ENCODE assay signal across 2 cellular contexts in the genomic region with DNA sequence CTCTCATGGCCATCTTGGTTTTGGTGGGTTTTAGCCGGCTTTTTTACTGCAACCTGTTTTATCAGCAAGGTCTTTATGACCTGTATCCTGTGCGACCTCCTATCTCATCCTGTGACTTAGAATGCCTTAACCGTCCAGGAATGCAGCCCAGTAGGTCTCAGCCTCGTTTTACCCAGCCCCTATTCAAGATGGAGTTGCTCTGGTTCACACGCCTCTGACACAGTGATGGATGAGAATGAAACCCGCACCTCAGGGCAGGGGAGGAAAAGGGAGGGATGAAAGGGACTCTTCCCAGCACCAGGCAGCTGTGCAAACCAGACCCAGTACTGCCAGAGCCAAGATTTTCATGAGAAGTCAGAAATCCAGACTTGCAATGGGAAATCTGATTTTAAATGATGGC. TPM values are rescaled to one million over a fixed set of nuclear protein-coding genes. Genes with fewer than 3 reads are reported as not detected.
"Had no signal": no experiment of that assay in that cellular context is flagged by ENCODE, and none has a peak within 500 bp of the region (broad histone marks: within the 10 kb centered on the region; RNA-seq: fewer than 3 reads in every experiment).

No MANE protein-coding gene starts in this region.

RNA-seq across cellular contexts. Expression of a gene that starts 41.7 kb away (rescaled TPM):
- total RNA-seq: HT-29, IMR-90 had no signal
- polyA plus RNA-seq: IMR-90 had no signal
